27 cellular contexts compared by ENCODE assay signal in the genomic region with DNA sequence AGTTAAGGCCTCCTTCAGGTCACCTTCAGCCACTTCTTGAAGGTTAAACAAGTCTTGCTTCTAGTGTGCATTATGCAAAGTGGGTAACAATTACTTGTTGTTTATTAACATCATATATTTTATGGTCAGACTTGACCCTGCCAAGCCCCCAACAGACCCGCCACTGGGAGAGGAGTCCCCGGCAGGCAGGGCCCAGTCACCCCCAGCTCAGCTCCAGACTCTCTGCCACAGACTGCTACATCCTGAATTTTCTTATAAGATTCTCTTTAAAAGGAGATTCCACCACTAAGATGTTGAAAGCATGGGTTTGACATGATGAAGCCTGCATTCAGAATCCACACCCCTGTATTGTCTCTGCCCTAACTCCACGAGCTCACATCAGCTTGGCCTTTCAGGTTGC.
"Had no signal": no experiment of that assay in that cellular context is flagged by ENCODE, and none has a peak within 500 bp of the region (broad histone marks: within the 10 kb centered on the region; RNA-seq: fewer than 3 reads in every experiment).

No MANE protein-coding gene starts in this region.

- DNase-seq: colonic mucosa; effector CD8-positive, alpha-beta T cell; foreskin keratinocyte; heart right ventricle; hippocampal formation; kidney glomerular epithelial cell; left ventricle myocardium superior; lower lobe of right lung; mucosa of descending colon; naive thymus-derived CD4-positive, alpha-beta T cell; stimulated activated CD4-positive, alpha-beta T cell treated with anti-CD3 and anti-CD28 coated beads, Interleukin-4, amount 100 ng/mL, for 4 hours; stimulated activated naive CD8-positive, alpha-beta T cell treated with anti-CD3 and anti-CD28 coated beads, Interleukin-15, Interleukin-2, amounts not matched to agents 100 U/mL and 50 U/mL, for 24 hours; substantia nigra had no signal

- ATAC-seq: foreskin keratinocyte; gastroesophageal sphincter; heart right ventricle; left ventricle myocardium superior; lower lobe of right lung; mucosa of descending colon; naive thymus-derived CD4-positive, alpha-beta T cell; sciatic nerve; stimulated activated memory B cell treated with anti-CD40 and anti-IgM and Interleukin-4, amounts not matched to agents 10 μg/mL and 1 μg/mL and 100 μg/mL, for 72 hours; stimulated activated naive CD8-positive, alpha-beta T cell treated with anti-CD3 and anti-CD28 coated beads, Interleukin-15, Interleukin-2, amounts not matched to agents 100 U/mL and 50 U/mL, for 24 hours had no signal

- H3K27me3 ChIP-seq: colonic mucosa, esophagus muscularis mucosa, foreskin keratinocyte, gastroesophageal sphincter, heart right ventricle, neutrophil, testis, tibial nerve, upper lobe of left lung had no signal

- H3K4me3 Mint-ChIP-seq: central memory CD8-positive, alpha-beta T cell; dendritic cell treated with granulocyte-macrophage colony-stimulating factor and Interleukin-4, amounts not matched to agents 40 ng/mL and 50 ng/mL, for 4 days; mesothelial cell of epicardium; naive thymus-derived CD4-positive, alpha-beta T cell; nephron; stimulated activated memory B cell treated with anti-CD40 and anti-IgM and Interleukin-4, amounts not matched to agents 10 μg/mL and 1 μg/mL and 100 μg/mL, for 72 hours had no signal

- H3K9me3 ChIP-seq: colonic mucosa, esophagus muscularis mucosa, gastroesophageal sphincter, heart right ventricle, lower lobe of right lung, mucosa of descending colon, neutrophil, testis, tibial nerve, upper lobe of left lung had no signal

- H3K27ac Mint-ChIP-seq: dendritic cell treated with granulocyte-macrophage colony-stimulating factor and Interleukin-4, amounts not matched to agents 40 ng/mL and 50 ng/mL, for 4 days; mesothelial cell of epicardium; naive thymus-derived CD4-positive, alpha-beta T cell; progenitor cell of endocrine pancreas; stimulated activated memory B cell treated with anti-CD40 and anti-IgM and Interleukin-4, amounts not matched to agents 10 μg/mL and 1 μg/mL and 100 μg/mL, for 72 hours had no signal

- H3K9me3 Mint-ChIP-seq: central memory CD8-positive, alpha-beta T cell; stimulated activated memory B cell treated with anti-CD40 and anti-IgM and Interleukin-4, amounts not matched to agents 10 μg/mL and 1 μg/mL and 100 μg/mL, for 72 hours had no signal

- H3K36me3 ChIP-seq: colonic mucosa, esophagus muscularis mucosa, gastroesophageal sphincter, heart right ventricle, lower lobe of right lung, neutrophil, tibial nerve, upper lobe of left lung had no signal

- H3K36me3 Mint-ChIP-seq: naive thymus-derived CD4-positive, alpha-beta T cell; stimulated activated memory B cell treated with anti-CD40 and anti-IgM and Interleukin-4, amounts not matched to agents 10 μg/mL and 1 μg/mL and 100 μg/mL, for 72 hours had no signal

- H3K27me3 Mint-ChIP-seq: dendritic cell treated with granulocyte-macrophage colony-stimulating factor and Interleukin-4, amounts not matched to agents 40 ng/mL and 50 ng/mL, for 4 days; progenitor cell of endocrine pancreas had no signal

- H3K4me1 Mint-ChIP-seq: central memory CD8-positive, alpha-beta T cell; naive thymus-derived CD4-positive, alpha-beta T cell; stimulated activated memory B cell treated with anti-CD40 and anti-IgM and Interleukin-4, amounts not matched to agents 10 μg/mL and 1 μg/mL and 100 μg/mL, for 72 hours had no signal

- H3K27ac ChIP-seq: colonic mucosa, esophagus muscularis mucosa, foreskin keratinocyte, gastroesophageal sphincter, heart right ventricle, lower lobe of right lung, neutrophil, parathyroid adenoma, testis, tibial nerve, upper lobe of left lung had no signal

- H3K4me1 ChIP-seq: colonic mucosa, esophagus muscularis mucosa, gastroesophageal sphincter, lower lobe of right lung, parathyroid adenoma had no signal

- H3K4me3 ChIP-seq: colonic mucosa, esophagus muscularis mucosa, gastroesophageal sphincter, heart right ventricle, lower lobe of right lung, mucosa of descending colon, testis, tibial nerve, upper lobe of left lung had no signal
